ENCODE assay signal across 1 cellular context in the genomic region with DNA sequence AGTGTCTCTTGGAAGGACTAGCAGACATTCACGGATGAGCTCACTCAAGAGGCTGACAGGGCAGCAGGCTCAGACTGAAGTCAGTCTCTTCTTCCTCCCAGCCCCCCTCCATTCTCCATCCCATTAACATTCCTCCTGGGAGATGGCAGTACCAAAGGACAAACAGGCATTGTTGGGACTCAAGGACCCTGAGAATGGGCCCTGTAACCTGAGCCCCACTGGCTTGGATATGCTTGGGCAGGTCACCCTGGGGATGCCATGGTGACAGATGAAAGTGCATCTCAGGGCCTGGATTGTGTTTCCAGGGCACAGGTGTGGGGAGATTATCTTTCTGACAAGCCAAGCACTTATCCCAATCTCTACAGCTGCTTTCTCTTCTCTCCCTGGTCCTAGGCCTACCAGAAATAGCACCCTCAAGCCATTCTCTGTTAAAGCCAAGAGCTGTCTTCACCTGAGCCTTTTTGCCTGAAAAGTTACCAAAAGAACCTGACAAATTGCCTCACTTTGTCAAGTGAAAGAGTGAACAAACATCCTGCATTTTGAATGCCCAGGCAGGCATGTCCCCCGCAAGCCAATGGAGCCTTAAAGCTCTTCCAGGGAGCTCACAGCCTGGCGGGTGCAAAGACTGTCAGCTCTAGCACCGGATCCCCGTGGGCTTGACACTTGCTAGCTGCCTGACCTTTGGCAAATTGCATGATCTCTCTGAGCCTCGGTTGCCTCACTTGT.
TF ChIP-seq lines count a peak whose summit lies in the region.

No MANE protein-coding gene starts in this region.

TF ChIP-seq in GM23338, 12 proteins besides CTCF, POLR2A, EP300 and RAD21 (continued from another document):
- TF ChIP-seq, protein P1, sequence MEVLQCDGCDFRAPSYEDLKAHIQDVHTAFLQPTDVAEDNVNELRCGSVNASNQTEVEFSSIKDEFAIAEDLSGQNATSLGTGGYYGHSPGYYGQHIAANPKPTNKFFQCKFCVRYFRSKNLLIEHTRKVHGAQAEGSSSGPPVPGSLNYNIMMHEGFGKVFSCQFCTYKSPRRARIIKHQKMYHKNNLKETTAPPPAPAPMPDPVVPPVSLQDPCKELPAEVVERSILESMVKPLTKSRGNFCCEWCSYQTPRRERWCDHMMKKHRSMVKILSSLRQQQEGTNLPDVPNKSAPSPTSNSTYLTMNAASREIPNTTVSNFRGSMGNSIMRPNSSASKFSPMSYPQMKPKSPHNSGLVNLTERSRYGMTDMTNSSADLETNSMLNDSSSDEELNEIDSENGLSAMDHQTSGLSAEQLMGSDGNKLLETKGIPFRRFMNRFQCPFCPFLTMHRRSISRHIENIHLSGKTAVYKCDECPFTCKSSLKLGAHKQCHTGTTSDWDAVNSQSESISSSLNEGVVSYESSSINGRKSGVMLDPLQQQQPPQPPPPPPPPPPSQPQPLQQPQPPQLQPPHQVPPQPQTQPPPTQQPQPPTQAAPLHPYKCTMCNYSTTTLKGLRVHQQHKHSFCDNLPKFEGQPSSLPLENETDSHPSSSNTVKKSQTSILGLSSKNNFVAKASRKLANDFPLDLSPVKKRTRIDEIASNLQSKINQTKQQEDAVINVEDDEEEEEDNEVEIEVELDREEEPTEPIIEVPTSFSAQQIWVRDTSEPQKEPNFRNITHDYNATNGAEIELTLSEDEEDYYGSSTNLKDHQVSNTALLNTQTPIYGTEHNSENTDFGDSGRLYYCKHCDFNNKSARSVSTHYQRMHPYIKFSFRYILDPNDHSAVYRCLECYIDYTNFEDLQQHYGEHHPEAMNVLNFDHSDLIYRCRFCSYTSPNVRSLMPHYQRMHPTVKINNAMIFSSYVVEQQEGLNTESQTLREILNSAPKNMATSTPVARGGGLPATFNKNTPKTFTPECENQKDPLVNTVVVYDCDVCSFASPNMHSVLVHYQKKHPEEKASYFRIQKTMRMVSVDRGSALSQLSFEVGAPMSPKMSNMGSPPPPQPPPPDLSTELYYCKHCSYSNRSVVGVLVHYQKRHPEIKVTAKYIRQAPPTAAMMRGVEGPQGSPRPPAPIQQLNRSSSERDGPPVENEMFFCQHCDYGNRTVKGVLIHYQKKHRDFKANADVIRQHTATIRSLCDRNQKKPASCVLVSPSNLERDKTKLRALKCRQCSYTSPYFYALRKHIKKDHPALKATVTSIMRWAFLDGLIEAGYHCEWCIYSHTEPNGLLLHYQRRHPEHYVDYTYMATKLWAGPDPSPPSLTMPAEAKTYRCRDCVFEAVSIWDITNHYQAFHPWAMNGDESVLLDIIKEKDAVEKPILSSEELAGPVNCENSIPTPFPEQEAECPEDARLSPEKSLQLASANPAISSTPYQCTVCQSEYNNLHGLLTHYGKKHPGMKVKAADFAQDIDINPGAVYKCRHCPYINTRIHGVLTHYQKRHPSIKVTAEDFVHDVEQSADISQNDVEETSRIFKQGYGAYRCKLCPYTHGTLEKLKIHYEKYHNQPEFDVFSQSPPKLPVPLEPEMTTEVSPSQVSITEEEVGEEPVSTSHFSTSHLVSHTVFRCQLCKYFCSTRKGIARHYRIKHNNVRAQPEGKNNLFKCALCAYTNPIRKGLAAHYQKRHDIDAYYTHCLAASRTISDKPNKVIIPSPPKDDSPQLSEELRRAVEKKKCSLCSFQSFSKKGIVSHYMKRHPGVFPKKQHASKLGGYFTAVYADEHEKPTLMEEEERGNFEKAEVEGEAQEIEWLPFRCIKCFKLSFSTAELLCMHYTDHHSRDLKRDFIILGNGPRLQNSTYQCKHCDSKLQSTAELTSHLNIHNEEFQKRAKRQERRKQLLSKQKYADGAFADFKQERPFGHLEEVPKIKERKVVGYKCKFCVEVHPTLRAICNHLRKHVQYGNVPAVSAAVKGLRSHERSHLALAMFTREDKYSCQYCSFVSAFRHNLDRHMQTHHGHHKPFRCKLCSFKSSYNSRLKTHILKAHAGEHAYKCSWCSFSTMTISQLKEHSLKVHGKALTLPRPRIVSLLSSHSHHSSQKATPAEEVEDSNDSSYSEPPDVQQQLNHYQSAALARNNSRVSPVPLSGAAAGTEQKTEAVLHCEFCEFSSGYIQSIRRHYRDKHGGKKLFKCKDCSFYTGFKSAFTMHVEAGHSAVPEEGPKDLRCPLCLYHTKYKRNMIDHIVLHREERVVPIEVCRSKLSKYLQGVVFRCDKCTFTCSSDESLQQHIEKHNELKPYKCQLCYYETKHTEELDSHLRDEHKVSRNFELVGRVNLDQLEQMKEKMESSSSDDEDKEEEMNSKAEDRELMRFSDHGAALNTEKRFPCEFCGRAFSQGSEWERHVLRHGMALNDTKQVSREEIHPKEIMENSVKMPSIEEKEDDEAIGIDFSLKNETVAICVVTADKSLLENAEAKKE (CRISPR knock-in tag; IDR thresholded peaks at IDR 0.05) = peak; percentile 45; the same call in 1 of the 2 replicates
- no peak for TF ChIP-seq ZNF114 (CRISPR knock-in tag; IDR thresholded peaks at IDR 0.05)
